Comparison of ENCODE assay signal across 8 cellular contexts in the genomic region with DNA sequence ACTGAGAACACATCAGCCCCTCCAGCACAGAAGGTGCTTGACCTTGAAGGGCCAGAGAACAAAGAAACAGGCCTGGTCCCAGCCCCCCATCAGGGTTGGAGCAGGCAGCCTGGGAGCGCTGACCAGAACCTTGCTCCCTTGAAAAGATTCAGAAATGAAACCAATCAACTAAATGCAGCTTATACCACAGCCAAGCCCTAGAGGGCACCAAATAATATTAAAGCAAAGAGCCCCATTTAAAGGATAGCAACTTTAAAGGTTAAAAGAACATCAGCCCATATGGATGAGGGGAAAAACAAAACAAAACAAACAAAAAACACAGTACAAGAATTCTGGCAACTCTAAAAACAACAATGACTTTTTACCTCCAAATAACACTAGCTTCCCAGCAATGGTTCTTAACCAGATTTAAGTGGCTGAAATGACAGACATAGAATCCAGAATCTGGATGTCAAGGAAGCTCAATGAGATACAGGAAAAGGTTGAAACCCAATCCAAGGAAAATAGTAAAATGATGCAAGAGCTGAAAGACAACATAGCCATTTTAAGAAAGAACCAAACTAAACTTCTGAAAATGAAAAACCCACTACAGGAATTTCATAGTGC.
A peak's percentile ranks its signal among the peaks of the same experiment; 100 is the strongest.
DNase-seq lines count a peak whose midpoint lies in the region; ATAC-seq, FAIRE-seq and TF ChIP-seq lines count a peak whose summit lies in the region.

No MANE protein-coding gene starts in this region.

- H3K79me1 ChIP-seq in mesenchymal stem cell (replicated peaks; ENCODE audit: low read length, poor library complexity, severe bottlenecking), result no peaks in the 10 kb centered on the region

- peak; percentile 45 for TF ChIP-seq CTCF in astrocyte (IDR thresholded peaks at IDR 0.05; ENCODE audit: insufficient read depth, low read depth, low read length)

- H3K36me3 ChIP-seq in BLaER1 treated with 17β-estradiol and CSF1 and Interleukin-3, amounts not matched to agents 10 nM and 100 nM, result no peaks in the 10 kb centered on the region
- H3K36me3 ChIP-seq in astrocyte (ENCODE audit: insufficient read depth, low read length) (no peaks in the 10 kb centered on the region), mesenchymal stem cell (ENCODE audit: control insufficient read depth in 1 of 2, insufficient read depth in 2 of 2, low read depth in 1 of 2, low read length in 2 of 2) (no peaks in the 10 kb centered on the region)

- H3K9me3 Mint-ChIP-seq in astrocyte (ENCODE audit: unreplicated experiment), result no peaks in the 10 kb centered on the region

- no peak overlapping the region for H3K4me3 Mint-ChIP-seq in astrocyte (ENCODE audit: unreplicated experiment)

- H3K79me2 ChIP-seq in astrocyte (ENCODE audit: insufficient read depth, low read length), result no peaks in the 10 kb centered on the region

- no peak overlapping the region for H3K27ac ChIP-seq in BLaER1 treated with 17β-estradiol and CSF1 and Interleukin-3, amounts not matched to agents 10 nM and 100 nM
- H3K27ac ChIP-seq in astrocyte (ENCODE audit: low read depth, low read length) (no peak overlapping the region), mesenchymal stem cell (ENCODE audit: low read length, poor library complexity, severe bottlenecking) (no peak overlapping the region)

- H3K4me1 Mint-ChIP-seq in astrocyte (ENCODE audit: low read depth, unreplicated experiment), result peaks cover 9% of the 10 kb centered on the region

- H3K27me3 ChIP-seq in BLaER1 treated with 17β-estradiol and CSF1 and Interleukin-3, amounts not matched to agents 10 nM and 100 nM, result no peaks in the 10 kb centered on the region
- H3K27me3 ChIP-seq in astrocyte (ENCODE audit: insufficient read depth, low read length), result no peaks in the 10 kb centered on the region
- peaks cover 0 to 6% of the 10 kb centered on the region in 2 experiments for H3K27me3 ChIP-seq in mesenchymal stem cell (ENCODE audit: control insufficient read depth in 1 of 2, insufficient read depth in 1 of 2, low read length in 2 of 2)

- H2BK15ac ChIP-seq in mesenchymal stem cell (ENCODE audit: low read depth, poor library complexity, severe bottlenecking), result no peak overlapping the region

- H2BK12ac ChIP-seq in mesenchymal stem cell (ENCODE audit: low read length in 2 of 2), result no peak overlapping the region

- 0 out of 20 replicates have a peak overlapping the region, but pooled peaks of 1 of the 10 experiments have one; percentile 19 for H3K4me3 ChIP-seq in BLaER1 treated with 17β-estradiol and CSF1 and Interleukin-3, amounts not matched to agents 10 nM and 100 nM
- H3K4me3 ChIP-seq in astrocyte (ENCODE audit: insufficient read depth, low read depth, low read length) (no peak overlapping the region), mesenchymal stem cell (ENCODE audit: insufficient read depth in 1 of 2, low read depth in 1 of 2, low read length in 2 of 2) (peak overlapping the region in 1 of 2 experiments; percentile 53)

- H3K4me2 ChIP-seq in BLaER1 treated with 17β-estradiol and CSF1 and Interleukin-3, amounts not matched to agents 10 nM and 100 nM, result peak overlapping the region; percentile 37 to 77 (median 63)
- H3K4me2 ChIP-seq in astrocyte (ENCODE audit: low read length) (peak overlapping the region; percentile 66), mesenchymal stem cell (ENCODE audit: low read length, poor library complexity, severe bottlenecking) (peak overlapping the region; percentile 64)

- no peak for FAIRE-seq in astrocyte (lab: Jason Lieb, UNC)

- H3K23ac ChIP-seq in mesenchymal stem cell (ENCODE audit: low read length in 2 of 2), result no peak overlapping the region

- H2BK5ac ChIP-seq in mesenchymal stem cell (ENCODE audit: low read depth, low read length, poor library complexity, severe bottlenecking), result no peak overlapping the region

- H3K9ac ChIP-seq in BLaER1 treated with 17β-estradiol and CSF1 and Interleukin-3, amounts not matched to agents 10 nM and 100 nM, result no peak overlapping the region
- H3K9ac ChIP-seq in astrocyte (ENCODE audit: low read length), result no peak overlapping the region
- peak overlapping the region; percentile 49 for H3K9ac ChIP-seq in mesenchymal stem cell (ENCODE audit: low read length)

- peak overlapping the region; percentile 11 for H4K91ac ChIP-seq in mesenchymal stem cell (ENCODE audit: low read length)

- H4K20me1 ChIP-seq in BLaER1 treated with 17β-estradiol and CSF1 and Interleukin-3, amounts not matched to agents 10 nM and 100 nM, result no peaks in the 10 kb centered on the region
- no peaks in the 10 kb centered on the region for H4K20me1 ChIP-seq in astrocyte (ENCODE audit: insufficient read depth, low read length)

- ATAC-seq in HG03354 (IDR thresholded peaks at IDR 0.05; ENCODE audit: poor library complexity, severe bottlenecking, unreplicated experiment), result peak; percentile 70
- ATAC-seq in GM18909 (IDR thresholded peaks at IDR 0.05; ENCODE audit: poor library complexity, unreplicated experiment), result no peak
- no peak for ATAC-seq in GM21367 (IDR thresholded peaks at IDR 0.05; ENCODE audit: unreplicated experiment)

- 89% methylated on average over 1 of the region's 1 CpG for WGBS in mesenchymal stem cell

- DNase-seq in astrocyte (ENCODE audit: low read depth) (no peak), mesenchymal stem cell (peak; percentile 14), NCI-H1436 (lab: John Stamatoyannopoulos, UW) (no peak)
- no peak for DNase-seq in stimulated activated naive CD4-positive, alpha-beta T cell treated with Interleukin-2 at 50 U/mL for 16 hours (lab: John Stamatoyannopoulos, UW)

- H2AK5ac ChIP-seq in mesenchymal stem cell (ENCODE audit: low read length, severe bottlenecking), result no peak overlapping the region

- peaks cover 0 to 47% (median 33%) of the 10 kb centered on the region in 10 experiments; a peak in 16 of 20 replicates for H3K4me1 ChIP-seq in BLaER1 treated with 17β-estradiol and CSF1 and Interleukin-3, amounts not matched to agents 10 nM and 100 nM
- H3K4me1 ChIP-seq in astrocyte (ENCODE audit: insufficient read depth, low read length) (no peaks in the 10 kb centered on the region), mesenchymal stem cell (ENCODE audit: control insufficient read depth, insufficient read depth, low read depth, low read length) (peaks cover 7% of the 10 kb centered on the region)

- no peak overlapping the region for H2AFZ ChIP-seq in astrocyte (ENCODE audit: low read depth, low read length)
- no peak overlapping the region for H2AFZ ChIP-seq in mesenchymal stem cell (ENCODE audit: low read depth, low read length)

- no peak overlapping the region for H2BK120ac ChIP-seq in mesenchymal stem cell (ENCODE audit: low read depth, low read length)

- H3K9me3 ChIP-seq in BLaER1 treated with 17β-estradiol and CSF1 and Interleukin-3, amounts not matched to agents 10 nM and 100 nM (replicated peaks in 1 of 11), result peaks cover 32 to 48% (median 39%) of the 10 kb centered on the region in 11 experiments
- H3K9me3 ChIP-seq in astrocyte (ENCODE audit: insufficient read depth, low read depth, low read length) (no peaks in the 10 kb centered on the region), mesenchymal stem cell (ENCODE audit: control insufficient read depth, low read length) (peaks cover 4% of the 10 kb centered on the region)

- no peak overlapping the region for H3K14ac ChIP-seq in mesenchymal stem cell (ENCODE audit: low read length in 2 of 2)

- peak overlapping the region; percentile 47 for H3K27ac Mint-ChIP-seq in astrocyte (ENCODE audit: unreplicated experiment)

- no peak overlapping the region for H3K18ac ChIP-seq in mesenchymal stem cell (ENCODE audit: low read depth in 1 of 2, low read length in 2 of 2)

- H3K27me3 Mint-ChIP-seq in astrocyte (ENCODE audit: low read depth, unreplicated experiment), result peaks cover 11% of the 10 kb centered on the region

- no peaks in the 10 kb centered on the region for H3K36me3 Mint-ChIP-seq in astrocyte (ENCODE audit: low read depth, unreplicated experiment)

- no peak overlapping the region for H4K8ac ChIP-seq in mesenchymal stem cell (ENCODE audit: low read length)

- no peak overlapping the region for H3K4ac ChIP-seq in mesenchymal stem cell (ENCODE audit: low read depth in 1 of 2, low read length in 2 of 2)
